8 cellular contexts compared by ENCODE assay signal in genomic region chr16:26740771-26741170, GRCh38.
"Had no signal": no experiment of that assay in that cellular context is flagged by ENCODE, and none has a peak within 500 bp of the region (broad histone marks: within the 10 kb centered on the region; RNA-seq: fewer than 3 reads in every experiment).

No MANE protein-coding gene starts in this region.

- FAIRE-seq: HepG2 had no signal

- H2AFZ ChIP-seq: GM23248 had no signal

- H3K9ac ChIP-seq: GM23248 had no signal

- ATAC-seq: HCT116, HepG2 had no signal

- H3K9me3 ChIP-seq: HAP-1 had no signal

- H3K36me3 ChIP-seq: HAP-1 had no signal

- H3K36me3 Mint-ChIP-seq: IgD-negative memory B cell had no signal

- H3K27ac ChIP-seq: GM23248, HL-60 had no signal

- H3K27ac Mint-ChIP-seq: HFFc6 had no signal

- H3K4me1 ChIP-seq: HAP-1 had no signal

- H3K27me3 Mint-ChIP-seq: IgD-negative memory B cell had no signal

- H3K4me1 Mint-ChIP-seq: IgD-negative memory B cell had no signal

- DNase-seq: GM23248, HFFc6, KBM-7 had no signal

- H3K4me3 Mint-ChIP-seq: HFFc6, IgD-negative memory B cell had no signal

- H3K4me3 ChIP-seq: GM23248, HAP-1 had no signal
